Comparison of ENCODE assay signal across 8 cellular contexts in the genomic region with DNA sequence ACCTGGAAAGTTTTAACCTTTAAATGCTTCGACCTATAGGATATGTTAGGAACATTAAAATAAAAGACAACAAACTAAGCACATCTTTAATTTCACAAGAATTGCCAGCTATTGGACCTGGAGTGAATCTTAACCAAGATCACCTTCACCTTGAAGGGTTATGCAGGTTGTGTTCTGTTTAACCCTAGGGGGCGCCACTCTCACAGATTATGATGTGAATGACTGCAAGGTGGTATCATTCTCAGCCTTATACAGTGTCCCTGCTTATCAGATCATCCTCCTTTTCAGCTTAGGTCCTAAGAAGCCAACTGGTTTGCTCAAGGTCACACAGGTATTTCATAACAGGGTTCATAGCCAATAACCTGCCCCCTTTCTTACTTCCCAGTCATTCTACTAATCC. TPM values are rescaled to one million over a fixed set of nuclear protein-coding genes. Genes with fewer than 3 reads are reported as not detected.
DNase-seq lines count a peak whose midpoint lies in the region; TF ChIP-seq lines count a peak whose summit lies in the region.

No MANE protein-coding gene starts in this region.

- H3K79me1 ChIP-seq in mesendoderm (ENCODE audit: low read length) = no peaks in the 10 kb centered on the region

- H3K27me3 Mint-ChIP-seq in T-helper 2 cell treated with Interferon-gamma antibody and Interleukin-4, amounts not matched to agents 5 μg/mL and 100 μg/mL, for 36 hours (ENCODE audit: low read depth) = no peaks in the 10 kb centered on the region

- intact Hi-C loops in cardiac septum (cut with DNase I) = no loop called here

- no peaks in the 10 kb centered on the region for H3K4me1 ChIP-seq in mesendoderm (ENCODE audit: control insufficient read depth, low read depth, low read length)

- WGBS in mesendoderm (ENCODE audit: extremely low coverage, insufficient coverage, low lambda C conversion rate) = no CpG with 5 or more reads among the region's 2 CpGs

- H3K4me2 ChIP-seq in mesendoderm (ENCODE audit: low read length) = no peak overlapping the region

- no peak overlapping the region for H4K5ac ChIP-seq in mesendoderm (ENCODE audit: low read length)

- H3K9me3 Mint-ChIP-seq in T-helper 2 cell treated with Interferon-gamma antibody and Interleukin-4, amounts not matched to agents 5 μg/mL and 100 μg/mL, for 36 hours = no peaks in the 10 kb centered on the region

- no peaks in the 10 kb centered on the region for H3K79me2 ChIP-seq in mesendoderm (ENCODE audit: control insufficient read depth, insufficient read depth, low read length)

- no peak overlapping the region for H4K8ac ChIP-seq in mesendoderm (ENCODE audit: low read depth, low read length)

- no peak overlapping the region for H3K4ac ChIP-seq in mesendoderm (ENCODE audit: low read depth, low read length)

- no peak overlapping the region for H3K4me3 ChIP-seq in mesendoderm (ENCODE audit: low read length)

- no peaks in the 10 kb centered on the region for H3K36me3 ChIP-seq in mesendoderm (ENCODE audit: control insufficient read depth, insufficient read depth, low read length)

- no peak overlapping the region for H2BK15ac ChIP-seq in mesendoderm (replicated peaks; ENCODE audit: low read depth)

- H2AK5ac ChIP-seq in mesendoderm (ENCODE audit: low read length) = no peak overlapping the region

- no peak overlapping the region for H3K9ac ChIP-seq in mesendoderm (ENCODE audit: low read length)

- DNase-seq in ELR (ENCODE audit: low read depth) (peak; percentile 3), GM20000 (ENCODE audit: low spot score) (peak; percentile 1), mesendoderm (peak; percentile 40), HuH-7.5 (ENCODE audit: low spot score) (no peak), EL (no peak), OCI-M2 (lab: John Stamatoyannopoulos, UW; ENCODE audit: unreplicated experiment) (no peak), cardiac septum (ENCODE audit: low spot score) (no peak)
- peak; percentile 15 for DNase-seq in T-helper 2 cell treated with Interferon-gamma antibody and Interleukin-4, amounts not matched to agents 5 μg/mL and 100 μg/mL, for 36 hours (ENCODE audit: low spot score)

- H3K18ac ChIP-seq in mesendoderm (ENCODE audit: low read length) = no peak overlapping the region

- H3K4me1 Mint-ChIP-seq in T-helper 2 cell treated with Interferon-gamma antibody and Interleukin-4, amounts not matched to agents 5 μg/mL and 100 μg/mL, for 36 hours (ENCODE audit: low read depth) = peaks cover 27% of the 10 kb centered on the region

- H3K27ac Mint-ChIP-seq in T-helper 2 cell treated with Interferon-gamma antibody and Interleukin-4, amounts not matched to agents 5 μg/mL and 100 μg/mL, for 36 hours = no peak overlapping the region

- H2BK5ac ChIP-seq in mesendoderm (ENCODE audit: low read length) = no peak overlapping the region

- H3K36me3 Mint-ChIP-seq in T-helper 2 cell treated with Interferon-gamma antibody and Interleukin-4, amounts not matched to agents 5 μg/mL and 100 μg/mL, for 36 hours (ENCODE audit: low read depth) = peaks cover 12% of the 10 kb centered on the region

- no peak overlapping the region for H3K27ac ChIP-seq in mesendoderm (ENCODE audit: low read depth, low read length)

- H3K4me3 Mint-ChIP-seq in T-helper 2 cell treated with Interferon-gamma antibody and Interleukin-4, amounts not matched to agents 5 μg/mL and 100 μg/mL, for 36 hours = no peak overlapping the region

- no peak overlapping the region for H2BK120ac ChIP-seq in mesendoderm (ENCODE audit: low read depth, low read length)

- H3K56ac ChIP-seq in mesendoderm (ENCODE audit: low read length) = no peak overlapping the region

- peak; percentile 15 for TF ChIP-seq CTCF in GM20000 (IDR thresholded peaks at IDR 0.05; ENCODE audit: extremely low read depth, missing control alignments)

- no peaks in the 10 kb centered on the region for H3K27me3 ChIP-seq in mesendoderm (ENCODE audit: insufficient read depth, low read length, poor library complexity)

- no peak overlapping the region for H3K23ac ChIP-seq in mesendoderm (ENCODE audit: low read length)

RNA-seq across cellular contexts. Expression of gene INTS6L, which starts 23.5 kb away (rescaled TPM):
- polyA plus RNA-seq in mesendoderm (2013, experiment 1 of 2) = 6.0 TPM
- 5.9 TPM for polyA plus RNA-seq in mesendoderm (2013, experiment 2 of 2)
- 3.7 TPM for total RNA-seq in cardiac septum

Comparison
In these comparisons a context has a peak if more than half of its experiments do, and no peak if none do; other contexts are left out.
1. DNase-seq: peak in ELR (single experiment), GM20000 (single experiment), T-helper 2 cell treated with Interferon-gamma antibody and Interleukin-4, amounts not matched to agents 5 μg/mL and 100 μg/mL, for 36 hours (single experiment) and mesendoderm (single experiment); none in HuH-7.5 (single experiment), EL (single experiment), OCI-M2 (single experiment) and cardiac septum (single experiment).